In genomic region chr2:234309431-234309830, GRCh38 we compare ENCODE assay signal across 17 cellular contexts.
DNase-seq lines count a peak whose midpoint lies in the region; ATAC-seq, FAIRE-seq and TF ChIP-seq lines count a peak whose summit lies in the region.
"Had no signal": no experiment of that assay in that cellular context is flagged by ENCODE, and none has a peak within 500 bp of the region (broad histone marks: within the 10 kb centered on the region; RNA-seq: fewer than 3 reads in every experiment).

No MANE protein-coding gene starts in this region.

- intact Hi-C loops in pancreas (cut with DNase I): no loop called here

- no peaks in the 10 kb centered on the region for H3K79me2 ChIP-seq in smooth muscle cell (ENCODE audit: low read depth)

- H3K36me3 Mint-ChIP-seq in activated naive CD4-positive, alpha-beta T cell treated with anti-CD3 and anti-CD28 coated beads, Interleukin-2, amount 50 U/mL, for 24 hours: no peaks in the 10 kb centered on the region
- peaks cover 30% of the 10 kb centered on the region for H3K36me3 Mint-ChIP-seq in activated CD4-positive, alpha-beta memory T cell treated with anti-CD3 and anti-CD28 coated beads, Interleukin-2, amount 10 ng/mL, durations not matched to agents 7 days and 5 days (ENCODE audit: low read depth)
- no peaks in the 10 kb centered on the region for H3K36me3 Mint-ChIP-seq in memory B cell

- H3K27ac ChIP-seq in smooth muscle cell (ENCODE audit: low read depth) (no peak overlapping the region), pancreas (peak overlapping the region in 1 of 4 donors; percentile 12)
- H3K27ac ChIP-seq: cardiac muscle cell, gastrocnemius medialis had no signal

- H3K4me1 ChIP-seq in smooth muscle cell (ENCODE audit: low read depth) (peaks cover 26% of the 10 kb centered on the region), pancreas (no peaks in the 10 kb centered on the region)
- H3K4me1 ChIP-seq: gastrocnemius medialis, upper lobe of left lung had no signal

- WGBS in smooth muscle cell (ENCODE audit: low lambda C conversion rate): 97% methylated on average over 5 of the region's 5 CpGs
- whole genome bisulfite sequencing in pancreas, 2 donors: 84 to 86% methylated on average over 5 of the region's 5 CpGs

- peaks cover 72% of the 10 kb centered on the region for H3K4me1 Mint-ChIP-seq in activated naive CD4-positive, alpha-beta T cell treated with anti-CD3 and anti-CD28 coated beads, Interleukin-2, amount 50 U/mL, for 24 hours
- H3K4me1 Mint-ChIP-seq in activated CD4-positive, alpha-beta memory T cell treated with anti-CD3 and anti-CD28 coated beads, Interleukin-2, amount 10 ng/mL, durations not matched to agents 7 days and 5 days: peaks cover 68% of the 10 kb centered on the region
- H3K4me1 Mint-ChIP-seq in memory B cell: peaks cover 20% of the 10 kb centered on the region

- POLR2A ChIA-PET in activated CD4-positive, alpha-beta memory T cell treated with anti-CD3 and anti-CD28 coated beads, Interleukin-2, amount 10 ng/mL, durations not matched to agents 7 days and 5 days (lab: Charles Lee): interaction anchor here (0.6 to 6.4 kb wide), 22 partner anchors 10 to 186 kb away, joined by 3 to 120 read pairs (median 6); partner anchors contain the start of gene ARL4C

- H3K36me3 ChIP-seq in smooth muscle cell (ENCODE audit: low read depth): no peaks in the 10 kb centered on the region
- H3K36me3 ChIP-seq in pancreas: no peaks in the 10 kb centered on the region
- H3K36me3 ChIP-seq: cardiac muscle cell, gastrocnemius medialis, upper lobe of left lung had no signal

- peak overlapping the region; percentile 95 for H3K27ac Mint-ChIP-seq in activated naive CD4-positive, alpha-beta T cell treated with anti-CD3 and anti-CD28 coated beads, Interleukin-2, amount 50 U/mL, for 24 hours
- peak overlapping the region; percentile 97 for H3K27ac Mint-ChIP-seq in activated CD4-positive, alpha-beta memory T cell treated with anti-CD3 and anti-CD28 coated beads, Interleukin-2, amount 10 ng/mL, durations not matched to agents 7 days and 5 days
- H3K27ac Mint-ChIP-seq in memory B cell: peak overlapping the region; percentile 82

- H3K4me2 ChIP-seq in smooth muscle cell: no peak overlapping the region

- H3K27me3 Mint-ChIP-seq in activated naive CD4-positive, alpha-beta T cell treated with anti-CD3 and anti-CD28 coated beads, Interleukin-2, amount 50 U/mL, for 24 hours: no peaks in the 10 kb centered on the region
- H3K27me3 Mint-ChIP-seq in activated CD4-positive, alpha-beta memory T cell treated with anti-CD3 and anti-CD28 coated beads, Interleukin-2, amount 10 ng/mL, durations not matched to agents 7 days and 5 days: no peaks in the 10 kb centered on the region
- H3K27me3 Mint-ChIP-seq in memory B cell: peaks cover 24% of the 10 kb centered on the region

- no peaks in the 10 kb centered on the region for H3K9me3 ChIP-seq in smooth muscle cell (replicated peaks; ENCODE audit: low read depth)
- H3K9me3 ChIP-seq in pancreas: peaks cover 0 to 2% (median 0%) of the 10 kb centered on the region in 4 donors
- H3K9me3 ChIP-seq: gastrocnemius medialis, upper lobe of left lung had no signal

- no peak overlapping the region for H2AFZ ChIP-seq in smooth muscle cell (ENCODE audit: low read depth)

- no peaks in the 10 kb centered on the region for H3F3A ChIP-seq in smooth muscle cell (ENCODE audit: low read depth)

- FAIRE-seq in pancreas (lab: Jason Lieb, UNC): no peak
- FAIRE-seq: H54 had no signal

- peak overlapping the region; percentile 77 for H3K4me3 Mint-ChIP-seq in activated naive CD4-positive, alpha-beta T cell treated with anti-CD3 and anti-CD28 coated beads, Interleukin-2, amount 50 U/mL, for 24 hours
- no peak overlapping the region for H3K4me3 Mint-ChIP-seq in activated CD4-positive, alpha-beta memory T cell treated with anti-CD3 and anti-CD28 coated beads, Interleukin-2, amount 10 ng/mL, durations not matched to agents 7 days and 5 days
- peak overlapping the region; percentile 31 for H3K4me3 Mint-ChIP-seq in memory B cell

- H4K20me1 ChIP-seq in smooth muscle cell (ENCODE audit: low read depth): no peaks in the 10 kb centered on the region

- DNase-seq in activated naive CD4-positive, alpha-beta T cell (lab: John Stamatoyannopoulos, UW): no peak
- DNase-seq in activated CD4-positive, alpha-beta memory T cell treated with anti-CD3 and anti-CD28 coated beads, Interleukin-2, amount 10 ng/mL, durations not matched to agents 7 days and 5 days: no peak
- DNase-seq in memory B cell (ENCODE audit: low spot score in 2 of 2): no peak
- no peak for DNase-seq in amniotic stem cell (lab: John Stamatoyannopoulos, UW)
- no peak for DNase-seq in smooth muscle cell (lab: John Stamatoyannopoulos, UW; ENCODE audit: unreplicated experiment)
- no peak for DNase-seq in NCI-H146 treated with DMSO at 0.1 percent for 48 hours (lab: John Stamatoyannopoulos, UW; ENCODE audit: unreplicated experiment)
- no peak for DNase-seq in pancreas
- DNase-seq: Kasumi-1, mesendoderm, NCI-H187, NCI-H526, Right ventricle myocardium superior had no signal

- no peak for ATAC-seq in memory B cell (ENCODE audit: low read depth)
- ATAC-seq in pancreas: no peak

- CTCF ChIA-PET in activated CD4-positive, alpha-beta memory T cell treated with anti-CD3 and anti-CD28 coated beads, Interleukin-2, amount 10 ng/mL, durations not matched to agents 7 days and 5 days (lab: Charles Lee): interaction anchor here (0.9 to 4.3 kb wide), 8 partner anchors 9 to 186 kb away, joined by 3 to 33 read pairs (median 5); no protein-coding TSS in a partner anchor

- no peak overlapping the region for H3K4me3 ChIP-seq in smooth muscle cell
- no peak overlapping the region for H3K4me3 ChIP-seq in pancreas
- H3K4me3 ChIP-seq: cardiac muscle cell, gastrocnemius medialis, upper lobe of left lung had no signal

- no peak overlapping the region for H3K9ac ChIP-seq in smooth muscle cell (ENCODE audit: low read depth)

- TF ChIP-seq CTCF in smooth muscle cell (IDR thresholded peaks at IDR 0.05; ENCODE audit: borderline replicate concordance, insufficient read depth, poor library complexity, severe bottlenecking) (no peak), pancreas (IDR thresholded peaks at IDR 0.05) (no peak)

- H3K27me3 ChIP-seq in smooth muscle cell (ENCODE audit: low read depth) (no peaks in the 10 kb centered on the region), pancreas (no peaks in the 10 kb centered on the region)
- H3K27me3 ChIP-seq: cardiac muscle cell, gastrocnemius medialis, upper lobe of left lung had no signal

- H3K9me3 Mint-ChIP-seq in activated naive CD4-positive, alpha-beta T cell treated with anti-CD3 and anti-CD28 coated beads, Interleukin-2, amount 50 U/mL, for 24 hours: peaks cover 4% of the 10 kb centered on the region
- peaks cover 15% of the 10 kb centered on the region for H3K9me3 Mint-ChIP-seq in activated CD4-positive, alpha-beta memory T cell treated with anti-CD3 and anti-CD28 coated beads, Interleukin-2, amount 10 ng/mL, durations not matched to agents 7 days and 5 days
- H3K9me3 Mint-ChIP-seq in memory B cell: no peaks in the 10 kb centered on the region
